In genomic region chr19:46442808-46443450, GRCh38 we compare ENCODE assay signal across 1 cellular context.
TF ChIP-seq lines count a peak whose summit lies in the region.

No MANE protein-coding gene starts in this region.

TF ChIP-seq in endothelial cell of umbilical vein, 7 proteins besides CTCF, POLR2A, EP300 and RAD21:
- TF ChIP-seq POLR2AphosphoS5 (IDR thresholded peaks at IDR 0.05; ENCODE audit: insufficient read depth, low read depth, low read length) = no peak
- TF ChIP-seq FOS (IDR thresholded peaks at IDR 0.05; ENCODE audit: borderline replicate concordance, insufficient read depth, low read length) = peak; percentile 63
- TF ChIP-seq MYC (IDR thresholded peaks at IDR 0.05; ENCODE audit: low read depth, low read length) = no peak
- TF ChIP-seq EZH2 (IDR thresholded peaks at IDR 0.05; ENCODE audit: borderline replicate concordance, low read depth, low read length, severe bottlenecking) = no peak
- no peak for TF ChIP-seq MAX (IDR thresholded peaks at IDR 0.05; ENCODE audit: insufficient read depth, insufficient read length)
- TF ChIP-seq JUN (IDR thresholded peaks at IDR 0.05; ENCODE audit: borderline replicate concordance, insufficient read depth, insufficient read length, low read depth) = peak; percentile 19
TF ChIP-seq in endothelial cell of umbilical vein: peak in this region for 2.
